Comparison of ENCODE assay signal across 8 cellular contexts in the genomic region with DNA sequence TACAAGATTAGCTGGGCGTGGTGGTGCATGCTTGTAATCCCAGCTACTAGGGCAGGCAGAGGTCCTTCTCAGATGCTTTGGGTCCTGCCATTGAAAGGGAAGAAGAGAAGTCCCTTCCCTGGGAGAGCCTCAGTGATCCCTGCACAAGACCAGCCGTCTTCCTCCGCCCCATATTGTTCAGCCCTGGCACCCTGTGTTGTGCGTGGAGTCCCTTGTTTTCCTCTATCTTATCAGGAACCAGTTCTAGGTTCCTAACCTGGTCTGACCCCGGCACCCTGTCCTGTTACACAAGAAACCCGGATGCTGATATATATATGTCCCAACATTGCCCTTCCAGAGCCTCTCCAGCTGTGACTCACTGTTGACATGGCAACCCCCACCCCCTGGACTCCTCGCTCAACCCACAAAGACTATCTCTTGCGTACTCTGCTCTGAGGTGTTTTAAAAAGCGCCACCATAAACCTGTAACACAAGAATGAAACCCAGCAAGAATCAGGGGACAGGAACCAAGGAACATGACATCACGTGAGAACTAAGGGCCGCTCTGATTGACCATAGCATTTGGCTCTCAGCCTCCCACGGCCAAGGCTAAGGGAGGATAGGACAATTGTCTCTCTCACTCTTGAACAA. TPM values are rescaled to one million over a fixed set of nuclear protein-coding genes. Genes with fewer than 3 reads are reported as not detected.
DNase-seq lines count a peak whose midpoint lies in the region; ATAC-seq, FAIRE-seq and TF ChIP-seq lines count a peak whose summit lies in the region.

No MANE protein-coding gene starts in this region.

- in situ Hi-C loops in HepG2 (cut with HindIII; ENCODE audit: extremely low pct_ligation_motif_present, low pct_unique_long_range_greater_than_20kb), result no loop called here

- peak overlapping the region in 3 of 8 donors; percentile 32 to 47 (median 37) for H3K4me3 Mint-ChIP-seq in CD4-positive, alpha-beta memory T cell
- no peak overlapping the region for H3K4me3 Mint-ChIP-seq in activated CD8-positive, alpha-beta T cell treated with anti-CD3 and anti-CD28 coated beads for 36 hours
- H3K4me3 Mint-ChIP-seq in stimulated activated naive CD8-positive, alpha-beta T cell treated with anti-CD3 and anti-CD28 coated beads, Interleukin-15, amount 100 ng/mL, for 72 hours, result no peak overlapping the region

- POLR2A ChIA-PET in CD4-positive, alpha-beta memory T cell (lab: Charles Lee; ENCODE audit: partially characterized antibody), result interaction anchor here (4.5 kb wide), 1 partner anchor 60 kb away, joined by 56 read pairs; the partner anchor contains the start of gene MX1
- POLR2A ChIA-PET in activated CD8-positive, alpha-beta T cell treated with anti-CD3 and anti-CD28 coated beads for 36 hours (lab: Charles Lee), result no interaction called here
- POLR2A ChIA-PET in HepG2 (lab: Yijun Ruan, JAX), result interaction anchor here (1.2 to 2.1 kb wide), 6 partner anchors 8 to 83 kb away, joined by 3 to 31 read pairs (median 4); no protein-coding TSS in a partner anchor

- intact Hi-C loops in CD4-positive, alpha-beta memory T cell (cut with micrococcal nuclease), result no loop called here
- intact Hi-C loops in activated CD8-positive, alpha-beta T cell treated with anti-CD3 and anti-CD28 coated beads for 36 hours (cut with micrococcal nuclease), result no loop called here
- intact Hi-C loops in HepG2 (cut with micrococcal nuclease; ENCODE audit: unreplicated experiment), result loop anchor here (1.0 to 5.0 kb wide), 2 partner anchors 44 to 51 kb away; no protein-coding TSS in a partner anchor

- no peak overlapping the region for H2AFZ ChIP-seq in HepG2 (ENCODE audit: low read length)

- H3K36me3 ChIP-seq in CD4-positive, alpha-beta memory T cell (ENCODE audit: insufficient read depth, low read length), result peaks cover 13% of the 10 kb centered on the region
- H3K36me3 ChIP-seq in HepG2 (replicated peaks in 1 of 2; ENCODE audit: control insufficient read depth in 1 of 2, insufficient read depth in 2 of 2, low read length in 2 of 2), result no peaks in the 10 kb centered on the region

- no peaks in the 10 kb centered on the region for H3K27me3 Mint-ChIP-seq in CD4-positive, alpha-beta memory T cell
- no peaks in the 10 kb centered on the region for H3K27me3 Mint-ChIP-seq in activated CD8-positive, alpha-beta T cell treated with anti-CD3 and anti-CD28 coated beads for 36 hours
- no peaks in the 10 kb centered on the region for H3K27me3 Mint-ChIP-seq in stimulated activated naive CD8-positive, alpha-beta T cell treated with anti-CD3 and anti-CD28 coated beads, Interleukin-15, amount 100 ng/mL, for 72 hours

- H3K9me3 ChIP-seq in CD4-positive, alpha-beta memory T cell (ENCODE audit: control insufficient read depth in 1 of 2, low read length in 2 of 2), result no peaks in the 10 kb centered on the region
- no peaks in the 10 kb centered on the region for H3K9me3 ChIP-seq in HepG2 (ENCODE audit: low read length)

- H3K9ac ChIP-seq in HepG2 (ENCODE audit: insufficient read depth, low read depth, low read length), result peak overlapping the region; percentile 75

- WGBS in HepG2 (ENCODE audit: low lambda C conversion rate), result 13% methylated on average over 12 of the region's 12 CpGs

- no peak for ATAC-seq in activated CD8-positive, alpha-beta T cell treated with anti-CD3 and anti-CD28 coated beads for 36 hours
- ATAC-seq in HepG2, result peak; percentile 78
- no peak for ATAC-seq in stimulated activated naive CD8-positive, alpha-beta T cell treated with anti-CD3 and anti-CD28 coated beads, Interleukin-15, amount 100 ng/mL, for 72 hours

- no peak for TF ChIP-seq RAD21 in HepG2 (CRISPR knock-in tag; IDR thresholded peaks at IDR 0.05)

- no peak for DNase-seq in CD4-positive, alpha-beta memory T cell
- DNase-seq in HK-2 (ENCODE audit: unreplicated experiment) (peak; percentile 71), HepG2 (ENCODE audit: low spot score) (peak; percentile 94), NCI-H1048 (lab: John Stamatoyannopoulos, UW) (no peak), C1 segment of cervical spinal cord (lab: John Stamatoyannopoulos, UW) (no peak), NCI-H748 (lab: John Stamatoyannopoulos, UW; ENCODE audit: unreplicated experiment) (no peak)
- peak; percentile 29 for DNase-seq in activated CD8-positive, alpha-beta T cell treated with anti-CD3 and anti-CD28 coated beads for 36 hours
- DNase-seq in stimulated activated naive CD8-positive, alpha-beta T cell treated with anti-CD3 and anti-CD28 coated beads, Interleukin-15, amount 100 ng/mL, for 72 hours, result no peak

- no peak overlapping the region for H3K4me3 ChIP-seq in CD4-positive, alpha-beta memory T cell (ENCODE audit: low read length in 2 of 2)
- peak overlapping the region; percentile 38 to 56 (median 42); a peak in 5 of 6 replicates for H3K4me3 ChIP-seq in HepG2 (replicated peaks in 1 of 3; ENCODE audit: insufficient read depth in 1 of 3, low read depth in 2 of 3, low read length in 3 of 3)

- H3K79me2 ChIP-seq in HepG2 (ENCODE audit: insufficient read depth, low read length), result peaks cover 13% of the 10 kb centered on the region

- peak in 1 of 2 experiments; percentile 29; a peak in 2 of 4 replicates for TF ChIP-seq POLR2A in HepG2 (IDR thresholded peaks at IDR 0.05; ENCODE audit: insufficient read depth in 1 of 2, low read depth in 2 of 2, low read length in 2 of 2)

- CTCF ChIA-PET in CD4-positive, alpha-beta memory T cell (lab: Charles Lee; ENCODE audit: partially characterized antibody), result no interaction called here
- CTCF ChIA-PET in activated CD8-positive, alpha-beta T cell treated with anti-CD3 and anti-CD28 coated beads for 36 hours (lab: Charles Lee), result interaction anchor here (0.6 kb wide), 1 partner anchor 80 kb away, joined by 3 read pairs; no protein-coding TSS in a partner anchor
- CTCF ChIA-PET in HepG2 (lab: Yijun Ruan, JAX; ENCODE audit: low intra/inter-chr PET ratio, low total read pairs), result no interaction called here

- FAIRE-seq in HepG2 (lab: Jason Lieb, UNC), result peak; percentile 84

- no peak for TF ChIP-seq CTCF in activated CD8-positive, alpha-beta T cell treated with anti-CD3 and anti-CD28 coated beads for 36 hours (IDR thresholded peaks at IDR 0.05)
- no peak for TF ChIP-seq CTCF in HepG2 (CRISPR knock-in tag; IDR thresholded peaks at IDR 0.05)

- peaks cover 63% of the 10 kb centered on the region for H3K4me1 ChIP-seq in CD4-positive, alpha-beta memory T cell (ENCODE audit: insufficient read depth, low read length)
- peaks cover 65% of the 10 kb centered on the region for H3K4me1 ChIP-seq in HepG2 (ENCODE audit: insufficient read depth, low read length)

- H3K27ac ChIP-seq in CD4-positive, alpha-beta memory T cell (ENCODE audit: low read depth, low read length), result no peak overlapping the region
- H3K27ac ChIP-seq in HepG2 (ENCODE audit: extremely low read length, insufficient read depth, low read length), result peak overlapping the region; percentile 83

- peaks cover 54 to 94% (median 83%) of the 10 kb centered on the region in 4 donors for H3K4me1 Mint-ChIP-seq in CD4-positive, alpha-beta memory T cell
- peaks cover 77% of the 10 kb centered on the region for H3K4me1 Mint-ChIP-seq in activated CD8-positive, alpha-beta T cell treated with anti-CD3 and anti-CD28 coated beads for 36 hours (ENCODE audit: low read depth)
- peaks cover 82% of the 10 kb centered on the region for H3K4me1 Mint-ChIP-seq in stimulated activated naive CD8-positive, alpha-beta T cell treated with anti-CD3 and anti-CD28 coated beads, Interleukin-15, amount 100 ng/mL, for 72 hours

- peaks cover 0 to 4% (median 0%) of the 10 kb centered on the region in 8 donors for H3K9me3 Mint-ChIP-seq in CD4-positive, alpha-beta memory T cell
- H3K9me3 Mint-ChIP-seq in activated CD8-positive, alpha-beta T cell treated with anti-CD3 and anti-CD28 coated beads for 36 hours, result no peaks in the 10 kb centered on the region
- peaks cover 0 to 4% of the 10 kb centered on the region in 2 donors for H3K9me3 Mint-ChIP-seq in stimulated activated naive CD8-positive, alpha-beta T cell treated with anti-CD3 and anti-CD28 coated beads, Interleukin-15, amount 100 ng/mL, for 72 hours

- BruUV-seq in HepG2 (replicated peaks; lab: Mats Ljungman, UMichigan), result no TSS peak

- TF ChIP-seq EP300 in HepG2 (IDR thresholded peaks at IDR 0.05; ENCODE audit: low read depth in 2 of 2, low read length in 2 of 2), result peak; percentile 69 to 84; a peak in 3 of 4 replicates
- peak; percentile 40; the same call in 1 of the 2 replicates for TF ChIP-seq EP300 in HepG2 (CRISPR knock-in tag; IDR thresholded peaks at IDR 0.05; ENCODE audit: borderline replicate concordance)

- peak overlapping the region; percentile 98 for H3K4me2 ChIP-seq in HepG2 (ENCODE audit: low read depth, low read length)

- peaks cover 36 to 55% of the 10 kb centered on the region in 2 donors for H3K36me3 Mint-ChIP-seq in CD4-positive, alpha-beta memory T cell
- peaks cover 3% of the 10 kb centered on the region for H3K36me3 Mint-ChIP-seq in activated CD8-positive, alpha-beta T cell treated with anti-CD3 and anti-CD28 coated beads for 36 hours (ENCODE audit: low read depth)

- H3K27me3 ChIP-seq in CD4-positive, alpha-beta memory T cell (ENCODE audit: insufficient read depth, low read length), result no peaks in the 10 kb centered on the region
- no peaks in the 10 kb centered on the region; a peak in 1 of 5 replicates for H3K27me3 ChIP-seq in HepG2 (ENCODE audit: control insufficient read depth in 1 of 2, insufficient read depth in 2 of 2, low read length in 2 of 2)

- peak overlapping the region; percentile 76 to 99 (median 87) for H3K27ac Mint-ChIP-seq in CD4-positive, alpha-beta memory T cell
- no peak overlapping the region for H3K27ac Mint-ChIP-seq in activated CD8-positive, alpha-beta T cell treated with anti-CD3 and anti-CD28 coated beads for 36 hours
- peak overlapping the region in 1 of 2 donors; percentile 55 for H3K27ac Mint-ChIP-seq in stimulated activated naive CD8-positive, alpha-beta T cell treated with anti-CD3 and anti-CD28 coated beads, Interleukin-15, amount 100 ng/mL, for 72 hours

- no peaks in the 10 kb centered on the region for H4K20me1 ChIP-seq in HepG2 (ENCODE audit: insufficient read depth, low read length)

RNA-seq across cellular contexts. Expression of gene MX2, which starts 4.8 kb away (rescaled TPM):
- total RNA-seq in CD4-positive, alpha-beta memory T cell, result 100 to 1,000 TPM in 1 of 2 experiments, 10 to 100 TPM in 1; 98.7 to 107 TPM
- polyA plus RNA-seq in CD4-positive, alpha-beta memory T cell, result 10 to 100 TPM; 29.6 to 46.9 TPM
- total RNA-seq in activated CD8-positive, alpha-beta T cell treated with anti-CD3 and anti-CD28 coated beads for 36 hours, result 10 to 100 TPM in 1 of 2 experiments, 1 to 10 TPM in 1; 9.2 to 10.3 TPM
- 35.7 and 46.9 TPM in 2 replicates for total RNA-seq in HepG2 (2016; rRNA removed; fragmentation: Illumina TruSeq; extraction: Trizol)
- 13.1 and 13.9 TPM in 2 replicates for total RNA-seq in HepG2 (2016; cell fraction: cytosol; rRNA removed; fragmentation: Illumina TruSeq; extraction: Trizol; ENCODE audit: low read depth)
- 36.0 and 40.4 TPM in 2 replicates for total RNA-seq in HepG2 (2016; cell fraction: insoluble cytoplasmic fraction; rRNA removed; fragmentation: Illumina TruSeq; extraction: Trizol)
- total RNA-seq in HepG2 (2016; cell fraction: membrane; rRNA removed; fragmentation: Illumina TruSeq; extraction: Trizol), result 49.7 and 53.9 TPM in 2 replicates
- 22.1 and 28.5 TPM in 2 replicates for total RNA-seq in HepG2 (2016; cell fraction: nucleus; rRNA removed; fragmentation: Illumina TruSeq; extraction: Trizol)
- 24.0 and 26.3 TPM in 2 replicates for polyA plus RNA-seq in HepG2 (2011; rRNA removed)
- polyA plus RNA-seq in HepG2 (2011; cell fraction: cytosol; rRNA removed), result 19.7 and 23.1 TPM in 2 replicates
- polyA plus RNA-seq in HepG2 (2011; cell fraction: nucleus; rRNA removed), result 20.8 and 25.8 TPM in 2 replicates
- polyA plus RNA-seq in HepG2 (2012), result 21.5 and 22.7 TPM in 2 replicates
- 15.4 and 17.8 TPM in 2 replicates for polyA plus RNA-seq in HepG2 (2016; cell fraction: cytosol; fragmentation: Illumina TruSeq; extraction: Trizol; ENCODE audit: low read depth)
- 34.6 and 40.6 TPM in 2 replicates for polyA plus RNA-seq in HepG2 (2016; cell fraction: insoluble cytoplasmic fraction; fragmentation: Illumina TruSeq; extraction: Trizol; ENCODE audit: low read depth)
- polyA plus RNA-seq in HepG2 (2016; cell fraction: membrane; fragmentation: Illumina TruSeq; extraction: Trizol; ENCODE audit: low read depth), result 37.5 and 39.1 TPM in 2 replicates
- 26.6 and 29.1 TPM in 2 replicates for polyA plus RNA-seq in HepG2 (2016; cell fraction: nucleus; fragmentation: Illumina TruSeq; extraction: Trizol; ENCODE audit: insufficient read depth, low read depth)
- polyA minus RNA-seq in HepG2 (2011; rRNA and poly(A)+ RNA removed; ENCODE audit: low replicate concordance), result 0.21 and 25.1 TPM in 2 replicates
- 15.5 and 16.9 TPM in 2 replicates for polyA minus RNA-seq in HepG2 (2011; cell fraction: cytosol; rRNA and poly(A)+ RNA removed)
- polyA minus RNA-seq in HepG2 (2011; cell fraction: nucleus; rRNA and poly(A)+ RNA removed), result 45.6 and 52.1 TPM in 2 replicates

RNA-seq across cellular contexts. Expression of gene FAM3B, which starts 50.0 kb away (rescaled TPM):
- not detected for total RNA-seq in CD4-positive, alpha-beta memory T cell
- polyA plus RNA-seq in CD4-positive, alpha-beta memory T cell, result not detected
- not detected for total RNA-seq in activated CD8-positive, alpha-beta T cell treated with anti-CD3 and anti-CD28 coated beads for 36 hours
- total RNA-seq in HepG2 (2016; rRNA removed; fragmentation: Illumina TruSeq; extraction: Trizol), result 41.9 and 62.0 TPM in 2 replicates
- 39.6 and 40.5 TPM in 2 replicates for total RNA-seq in HepG2 (2016; cell fraction: cytosol; rRNA removed; fragmentation: Illumina TruSeq; extraction: Trizol; ENCODE audit: low read depth)
- 44.1 and 62.5 TPM in 2 replicates for total RNA-seq in HepG2 (2016; cell fraction: insoluble cytoplasmic fraction; rRNA removed; fragmentation: Illumina TruSeq; extraction: Trizol)
- total RNA-seq in HepG2 (2016; cell fraction: membrane; rRNA removed; fragmentation: Illumina TruSeq; extraction: Trizol), result 34.8 and 38.7 TPM in 2 replicates
- total RNA-seq in HepG2 (2016; cell fraction: nucleus; rRNA removed; fragmentation: Illumina TruSeq; extraction: Trizol), result 51.9 and 55.6 TPM in 2 replicates
- 43.6 and 46.5 TPM in 2 replicates for polyA plus RNA-seq in HepG2 (2011; rRNA removed)
- 35.5 and 35.6 TPM in 2 replicates for polyA plus RNA-seq in HepG2 (2011; cell fraction: cytosol; rRNA removed)
- 32.7 and 33.7 TPM in 2 replicates for polyA plus RNA-seq in HepG2 (2011; cell fraction: nucleus; rRNA removed)
- polyA plus RNA-seq in HepG2 (2012), result 27.9 and 41.5 TPM in 2 replicates
- polyA plus RNA-seq in HepG2 (2016; cell fraction: cytosol; fragmentation: Illumina TruSeq; extraction: Trizol; ENCODE audit: low read depth), result 38.5 and 45.0 TPM in 2 replicates
- 40.2 and 42.4 TPM in 2 replicates for polyA plus RNA-seq in HepG2 (2016; cell fraction: insoluble cytoplasmic fraction; fragmentation: Illumina TruSeq; extraction: Trizol; ENCODE audit: low read depth)
- 30.8 and 35.2 TPM in 2 replicates for polyA plus RNA-seq in HepG2 (2016; cell fraction: membrane; fragmentation: Illumina TruSeq; extraction: Trizol; ENCODE audit: low read depth)
- polyA plus RNA-seq in HepG2 (2016; cell fraction: nucleus; fragmentation: Illumina TruSeq; extraction: Trizol; ENCODE audit: insufficient read depth, low read depth), result 91.4 and 98.1 TPM in 2 replicates
- 36.1 TPM in 1 of 2 replicates, not detected in the other for polyA minus RNA-seq in HepG2 (2011; rRNA and poly(A)+ RNA removed; ENCODE audit: low replicate concordance)
- polyA minus RNA-seq in HepG2 (2011; cell fraction: cytosol; rRNA and poly(A)+ RNA removed), result 9.9 and 12.2 TPM in 2 replicates
- 15.6 and 18.9 TPM in 2 replicates for polyA minus RNA-seq in HepG2 (2011; cell fraction: nucleus; rRNA and poly(A)+ RNA removed)

RNA-seq across cellular contexts. Expression of gene MX1, which starts 59.4 kb away (rescaled TPM):
- total RNA-seq in CD4-positive, alpha-beta memory T cell, result 10 to 100 TPM; 73.7 to 75.3 TPM
- 10 to 100 TPM; 47.8 to 80.6 TPM for polyA plus RNA-seq in CD4-positive, alpha-beta memory T cell
- total RNA-seq in activated CD8-positive, alpha-beta T cell treated with anti-CD3 and anti-CD28 coated beads for 36 hours, result 10 to 100 TPM; 39.4 to 40.0 TPM
- 5.8 and 6.5 TPM in 2 replicates for total RNA-seq in HepG2 (2016; rRNA removed; fragmentation: Illumina TruSeq; extraction: Trizol)
- 0.91 and 1.5 TPM in 2 replicates for total RNA-seq in HepG2 (2016; cell fraction: cytosol; rRNA removed; fragmentation: Illumina TruSeq; extraction: Trizol; ENCODE audit: low read depth)
- 4.7 and 6.3 TPM in 2 replicates for total RNA-seq in HepG2 (2016; cell fraction: insoluble cytoplasmic fraction; rRNA removed; fragmentation: Illumina TruSeq; extraction: Trizol)
- 2.0 and 2.5 TPM in 2 replicates for total RNA-seq in HepG2 (2016; cell fraction: membrane; rRNA removed; fragmentation: Illumina TruSeq; extraction: Trizol)
- total RNA-seq in HepG2 (2016; cell fraction: nucleus; rRNA removed; fragmentation: Illumina TruSeq; extraction: Trizol), result 5.1 and 6.0 TPM in 2 replicates
- polyA plus RNA-seq in HepG2 (2011; rRNA removed), result 2.6 and 4.1 TPM in 2 replicates
- polyA plus RNA-seq in HepG2 (2011; cell fraction: cytosol; rRNA removed), result 1.9 and 3.3 TPM in 2 replicates
- polyA plus RNA-seq in HepG2 (2011; cell fraction: nucleus; rRNA removed), result 10.6 and 13.3 TPM in 2 replicates
- 3.1 and 3.2 TPM in 2 replicates for polyA plus RNA-seq in HepG2 (2012)
- polyA plus RNA-seq in HepG2 (2016; cell fraction: cytosol; fragmentation: Illumina TruSeq; extraction: Trizol; ENCODE audit: low read depth), result 0.67 and 0.69 TPM in 2 replicates
- 4.3 and 4.6 TPM in 2 replicates for polyA plus RNA-seq in HepG2 (2016; cell fraction: insoluble cytoplasmic fraction; fragmentation: Illumina TruSeq; extraction: Trizol; ENCODE audit: low read depth)
- 1.1 and 1.5 TPM in 2 replicates for polyA plus RNA-seq in HepG2 (2016; cell fraction: membrane; fragmentation: Illumina TruSeq; extraction: Trizol; ENCODE audit: low read depth)
- 6.6 and 7.4 TPM in 2 replicates for polyA plus RNA-seq in HepG2 (2016; cell fraction: nucleus; fragmentation: Illumina TruSeq; extraction: Trizol; ENCODE audit: insufficient read depth, low read depth)
- 6.7 and 7.0 TPM in 2 replicates for polyA minus RNA-seq in HepG2 (2011; rRNA and poly(A)+ RNA removed; ENCODE audit: low replicate concordance)
- polyA minus RNA-seq in HepG2 (2011; cell fraction: cytosol; rRNA and poly(A)+ RNA removed), result 2.9 and 4.3 TPM in 2 replicates
- polyA minus RNA-seq in HepG2 (2011; cell fraction: nucleus; rRNA and poly(A)+ RNA removed), result 8.6 and 13.1 TPM in 2 replicates

Comparison
In these comparisons a context has a peak if more than half of its experiments do, and no peak if none do; other contexts are left out.
1. DNase-seq: peak in HK-2 (single experiment), activated CD8-positive, alpha-beta T cell treated with anti-CD3 and anti-CD28 coated beads for 36 hours (single experiment) and HepG2 (single experiment); none in CD4-positive, alpha-beta memory T cell (0 of 5), NCI-H1048 (single experiment), C1 segment of cervical spinal cord (0 of 14), stimulated activated naive CD8-positive, alpha-beta T cell treated with anti-CD3 and anti-CD28 coated beads, Interleukin-15, amount 100 ng/mL, for 72 hours (0 of 2) and NCI-H748 (single experiment).
2. H3K4me3 ChIP-seq: peak in HepG2 (3 of 3); none in CD4-positive, alpha-beta memory T cell (0 of 2).
3. RNA of gene FAM3B, which starts 50.0 kb away (total RNA-seq): 34.8 to 62.5 TPM in HepG2; not detected in CD4-positive, alpha-beta memory T cell and not detected in activated CD8-positive, alpha-beta T cell treated with anti-CD3 and anti-CD28 coated beads for 36 hours; every median in the first group is over 10 times any median in the second.